ENCODE assay signal across 11 cellular contexts in genomic region chr22:20533879-20534265, GRCh38. TPM values are rescaled to one million over a fixed set of nuclear protein-coding genes. Genes with fewer than 3 reads are reported as not detected.
DNase-seq lines count a peak whose midpoint lies in the region; ATAC-seq and TF ChIP-seq lines count a peak whose summit lies in the region.
"Had no signal": no experiment of that assay in that cellular context is flagged by ENCODE, and none has a peak within 500 bp of the region (broad histone marks: within the 10 kb centered on the region; RNA-seq: fewer than 3 reads in every experiment).

No MANE protein-coding gene starts in this region.

- no peaks in the 10 kb centered on the region for H3K9me3 ChIP-seq in adipocyte (ENCODE audit: control insufficient read depth, low read length)
- H3K9me3 ChIP-seq in mesenchymal stem cell (ENCODE audit: control insufficient read depth, low read length): no peaks in the 10 kb centered on the region
- no peaks in the 10 kb centered on the region for H3K9me3 ChIP-seq in suprapubic skin
- H3K9me3 ChIP-seq: SJCRH30 had no signal

- H3K23ac ChIP-seq in mesenchymal stem cell (ENCODE audit: low read length in 2 of 2): no peak overlapping the region

- no peaks in the 10 kb centered on the region for H3K27me3 Mint-ChIP-seq in activated CD8-positive, alpha-beta memory T cell treated with anti-CD3 and anti-CD28 coated beads, Interleukin-2, amount 10 ng/mL, durations not matched to agents 7 days and 5 days

- H3K9me3 Mint-ChIP-seq in activated CD8-positive, alpha-beta memory T cell treated with anti-CD3 and anti-CD28 coated beads, Interleukin-2, amount 10 ng/mL, durations not matched to agents 7 days and 5 days (ENCODE audit: low read depth): no peaks in the 10 kb centered on the region

- no peak overlapping the region for H2AK5ac ChIP-seq in mesenchymal stem cell (ENCODE audit: low read length, severe bottlenecking)

- peaks cover 5% of the 10 kb centered on the region for H3K79me1 ChIP-seq in mesenchymal stem cell (replicated peaks; ENCODE audit: low read length, poor library complexity, severe bottlenecking)

- TF ChIP-seq POLR2A in suprapubic skin (IDR thresholded peaks at IDR 0.05): no peak
- no peak for TF ChIP-seq POLR2A in GM18505 (IDR thresholded peaks at IDR 0.05; ENCODE audit: borderline replicate concordance, extremely low read depth, insufficient read depth, insufficient read length)

- H4K8ac ChIP-seq in mesenchymal stem cell (ENCODE audit: low read length): no peak overlapping the region

- H2BK5ac ChIP-seq in mesenchymal stem cell (ENCODE audit: low read depth, low read length, poor library complexity, severe bottlenecking): no peak overlapping the region

- no peak overlapping the region for H3K4me3 ChIP-seq in adipocyte (ENCODE audit: low read length)
- no peak overlapping the region for H3K4me3 ChIP-seq in mesenchymal stem cell (ENCODE audit: insufficient read depth in 1 of 2, low read depth in 1 of 2, low read length in 2 of 2)
- no peak overlapping the region for H3K4me3 ChIP-seq in suprapubic skin
- H3K4me3 ChIP-seq: SJCRH30 had no signal

- H4K91ac ChIP-seq in mesenchymal stem cell (ENCODE audit: low read length): peak overlapping the region; percentile 40

- H2AFZ ChIP-seq in mesenchymal stem cell (ENCODE audit: low read depth, low read length): no peak overlapping the region

- no peak overlapping the region for H3K4me2 ChIP-seq in mesenchymal stem cell (ENCODE audit: low read length, poor library complexity, severe bottlenecking)

- peaks cover 46% of the 10 kb centered on the region for H3K36me3 Mint-ChIP-seq in activated CD8-positive, alpha-beta memory T cell treated with anti-CD3 and anti-CD28 coated beads, Interleukin-2, amount 10 ng/mL, durations not matched to agents 7 days and 5 days

- H3K4me1 Mint-ChIP-seq in activated CD8-positive, alpha-beta memory T cell treated with anti-CD3 and anti-CD28 coated beads, Interleukin-2, amount 10 ng/mL, durations not matched to agents 7 days and 5 days: peaks cover 39% of the 10 kb centered on the region

- H3K4me1 ChIP-seq in adipocyte (ENCODE audit: control insufficient read depth, insufficient read depth, low read length): peaks cover 54% of the 10 kb centered on the region
- peaks cover 56% of the 10 kb centered on the region for H3K4me1 ChIP-seq in mesenchymal stem cell (ENCODE audit: control insufficient read depth, insufficient read depth, low read depth, low read length)
- H3K4me1 ChIP-seq in suprapubic skin: peaks cover 57% of the 10 kb centered on the region

- no peak for TF ChIP-seq EP300 in suprapubic skin (IDR thresholded peaks at IDR 0.05)

- no peak overlapping the region for H2BK15ac ChIP-seq in mesenchymal stem cell (ENCODE audit: low read depth, poor library complexity, severe bottlenecking)

- H3K27ac Mint-ChIP-seq in activated CD8-positive, alpha-beta memory T cell treated with anti-CD3 and anti-CD28 coated beads, Interleukin-2, amount 10 ng/mL, durations not matched to agents 7 days and 5 days: peak overlapping the region; percentile 41

- no peak for ATAC-seq in activated CD8-positive, alpha-beta memory T cell treated with anti-CD3 and anti-CD28 coated beads, Interleukin-2, amount 10 ng/mL, durations not matched to agents 7 days and 5 days
- ATAC-seq in GM18505 (IDR thresholded peaks at IDR 0.05; ENCODE audit: unreplicated experiment): no peak

- H3K27ac ChIP-seq in mesenchymal stem cell (ENCODE audit: low read length, poor library complexity, severe bottlenecking): peak overlapping the region; percentile 86
- peak overlapping the region; percentile 7 for H3K27ac ChIP-seq in suprapubic skin
- H3K27ac ChIP-seq: SJCRH30 had no signal

- no peak for TF ChIP-seq CTCF in suprapubic skin (IDR thresholded peaks at IDR 0.05)

- H2BK120ac ChIP-seq in mesenchymal stem cell (ENCODE audit: low read depth, low read length): no peak overlapping the region

- no peak overlapping the region for H2BK12ac ChIP-seq in mesenchymal stem cell (ENCODE audit: low read length in 2 of 2)

- WGBS in mesenchymal stem cell: 82% methylated on average over 3 of the region's 3 CpGs
- 23% methylated on average over 3 of the region's 3 CpGs for WGBS in suprapubic skin

- no peak for DNase-seq in activated CD8-positive, alpha-beta memory T cell treated with anti-CD3 and anti-CD28 coated beads, Interleukin-2, amount 10 ng/mL, durations not matched to agents 7 days and 5 days
- no peak for DNase-seq in activated CD8-positive, alpha-beta memory T cell treated with anti-CD3 and anti-CD28 coated beads, Interleukin-2, amount 50 U/mL, for 4 hours
- DNase-seq in adipocyte (ENCODE audit: low read depth) (no peak), mesenchymal stem cell (no peak), suprapubic skin (ENCODE audit: low spot score in 2 of 2) (no peak), EL (no peak), D341Med (ENCODE audit: low spot score) (no peak)
- DNase-seq: cerebellar nuclear complex; SJCRH30; stimulated activated CD4-positive, alpha-beta T cell treated with anti-CD3 and anti-CD28 coated beads, Interleukin-4, amount 100 ng/mL, for 24 hours had no signal

- H3K27me3 ChIP-seq in adipocyte (replicated peaks; ENCODE audit: control insufficient read depth, insufficient read depth, low read length): no peaks in the 10 kb centered on the region
- H3K27me3 ChIP-seq in mesenchymal stem cell (ENCODE audit: control insufficient read depth in 1 of 2, insufficient read depth in 1 of 2, low read length in 2 of 2): no peaks in the 10 kb centered on the region
- H3K27me3 ChIP-seq in suprapubic skin: no peaks in the 10 kb centered on the region
- H3K27me3 ChIP-seq: SJCRH30 had no signal

- H3K4ac ChIP-seq in mesenchymal stem cell (ENCODE audit: low read depth in 1 of 2, low read length in 2 of 2): no peak overlapping the region

- CTCF ChIA-PET in activated CD8-positive, alpha-beta memory T cell treated with anti-CD3 and anti-CD28 coated beads, Interleukin-2, amount 10 ng/mL, durations not matched to agents 7 days and 5 days (lab: Charles Lee): no interaction called here

- peak overlapping the region; percentile 10 for H3K9ac ChIP-seq in adipocyte (ENCODE audit: low read length)
- peak overlapping the region; percentile 41 for H3K9ac ChIP-seq in mesenchymal stem cell (ENCODE audit: low read length)

- no peak overlapping the region for H3K4me3 Mint-ChIP-seq in activated CD8-positive, alpha-beta memory T cell treated with anti-CD3 and anti-CD28 coated beads, Interleukin-2, amount 10 ng/mL, durations not matched to agents 7 days and 5 days

- H3K36me3 ChIP-seq in adipocyte (ENCODE audit: control insufficient read depth, insufficient read depth, low read length, severe bottlenecking) (peaks cover 22% of the 10 kb centered on the region), mesenchymal stem cell (ENCODE audit: control insufficient read depth in 1 of 2, insufficient read depth in 2 of 2, low read depth in 1 of 2, low read length in 2 of 2) (peaks cover 25 to 42% of the 10 kb centered on the region in 2 experiments), suprapubic skin (peaks cover 17% of the 10 kb centered on the region)

- peak overlapping the region in 1 of 2 experiments; percentile 45 for H3K14ac ChIP-seq in mesenchymal stem cell (ENCODE audit: low read length in 2 of 2)

- peak overlapping the region; percentile 5 to 44 for H3K18ac ChIP-seq in mesenchymal stem cell (ENCODE audit: low read depth in 1 of 2, low read length in 2 of 2)

RNA-seq across cellular contexts. Expression of gene MED15, which starts 26.5 kb away (rescaled TPM):
- 100 to 1,000 TPM; 145 to 179 TPM for total RNA-seq in activated CD8-positive, alpha-beta memory T cell treated with anti-CD3 and anti-CD28 coated beads, Interleukin-2, amount 10 ng/mL, durations not matched to agents 7 days and 5 days
- 63.2 TPM for polyA plus RNA-seq in mesenchymal stem cell (2013, experiment 1 of 2)
- polyA plus RNA-seq in mesenchymal stem cell (2013, experiment 2 of 2): 60.2 TPM
- 100 to 1,000 TPM in 1 of 4 donors, 10 to 100 TPM in 3; 59.8 to 163 (median 70.8) TPM for total RNA-seq in suprapubic skin

RNA-seq across cellular contexts. Expression of gene KLHL22, which starts 38.3 kb away (rescaled TPM):
- total RNA-seq in activated CD8-positive, alpha-beta memory T cell treated with anti-CD3 and anti-CD28 coated beads, Interleukin-2, amount 10 ng/mL, durations not matched to agents 7 days and 5 days: 10 to 100 TPM; 27.5 to 31.7 TPM
- 10.8 TPM for polyA plus RNA-seq in mesenchymal stem cell (2013, experiment 1 of 2)
- 10.8 TPM for polyA plus RNA-seq in mesenchymal stem cell (2013, experiment 2 of 2)
- total RNA-seq in suprapubic skin: 10 to 100 TPM; 12.3 to 29.7 (median 18.3) TPM
